In the genomic region with DNA sequence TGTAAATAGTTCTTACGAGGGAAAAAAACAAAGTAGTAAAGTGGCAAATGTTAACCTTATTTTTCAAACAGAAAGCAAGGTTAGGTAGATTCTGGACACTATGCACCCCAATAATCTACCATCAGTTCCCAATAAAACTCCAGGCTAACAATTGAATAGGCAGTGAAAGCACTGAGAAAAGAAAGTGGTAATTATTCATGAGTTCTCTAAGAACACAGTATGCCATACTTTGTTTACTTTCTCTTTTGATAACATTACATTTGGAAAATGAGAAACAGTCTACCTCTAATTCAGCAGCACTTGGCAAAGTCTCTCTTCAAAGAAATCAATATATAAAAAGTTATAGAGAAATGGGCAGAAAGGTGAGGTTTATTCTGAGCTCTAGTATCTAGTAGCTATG, we compare ENCODE assay signal across 1 cellular context.
TF ChIP-seq lines count a peak whose summit lies in the region.

No MANE protein-coding gene starts in this region.

TF ChIP-seq in GM12878, 131 proteins besides CTCF, POLR2A, EP300 and RAD21 (continued from another document):
- no peak for TF ChIP-seq USF1 (IDR thresholded peaks at IDR 0.05; ENCODE audit: borderline replicate concordance, extremely low read length, insufficient read depth, low read depth, low read length)
- TF ChIP-seq JUND (IDR thresholded peaks at IDR 0.05; ENCODE audit: low read depth, low read length) = no peak
- TF ChIP-seq POLR2AphosphoS5 (IDR thresholded peaks at IDR 0.05; ENCODE audit: low read length) = no peak
- TF ChIP-seq HDAC2 (IDR thresholded peaks at IDR 0.05) = no peak
- TF ChIP-seq SMAD1 (IDR thresholded peaks at IDR 0.05; ENCODE audit: low read depth, partially characterized antibody) = no peak
- no peak for TF ChIP-seq WRNIP1 (IDR thresholded peaks at IDR 0.05; ENCODE audit: borderline replicate concordance, low read depth, low read length)
- TF ChIP-seq, protein P1, sequence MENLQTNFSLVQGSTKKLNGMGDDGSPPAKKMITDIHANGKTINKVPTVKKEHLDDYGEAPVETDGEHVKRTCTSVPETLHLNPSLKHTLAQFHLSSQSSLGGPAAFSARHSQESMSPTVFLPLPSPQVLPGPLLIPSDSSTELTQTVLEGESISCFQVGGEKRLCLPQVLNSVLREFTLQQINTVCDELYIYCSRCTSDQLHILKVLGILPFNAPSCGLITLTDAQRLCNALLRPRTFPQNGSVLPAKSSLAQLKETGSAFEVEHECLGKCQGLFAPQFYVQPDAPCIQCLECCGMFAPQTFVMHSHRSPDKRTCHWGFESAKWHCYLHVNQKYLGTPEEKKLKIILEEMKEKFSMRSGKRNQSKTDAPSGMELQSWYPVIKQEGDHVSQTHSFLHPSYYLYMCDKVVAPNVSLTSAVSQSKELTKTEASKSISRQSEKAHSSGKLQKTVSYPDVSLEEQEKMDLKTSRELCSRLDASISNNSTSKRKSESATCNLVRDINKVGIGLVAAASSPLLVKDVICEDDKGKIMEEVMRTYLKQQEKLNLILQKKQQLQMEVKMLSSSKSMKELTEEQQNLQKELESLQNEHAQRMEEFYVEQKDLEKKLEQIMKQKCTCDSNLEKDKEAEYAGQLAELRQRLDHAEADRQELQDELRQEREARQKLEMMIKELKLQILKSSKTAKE (IDR thresholded peaks at IDR 0.05; ENCODE audit: low read depth, poor library complexity, severe bottlenecking) = no peak
- TF ChIP-seq, protein P2, sequence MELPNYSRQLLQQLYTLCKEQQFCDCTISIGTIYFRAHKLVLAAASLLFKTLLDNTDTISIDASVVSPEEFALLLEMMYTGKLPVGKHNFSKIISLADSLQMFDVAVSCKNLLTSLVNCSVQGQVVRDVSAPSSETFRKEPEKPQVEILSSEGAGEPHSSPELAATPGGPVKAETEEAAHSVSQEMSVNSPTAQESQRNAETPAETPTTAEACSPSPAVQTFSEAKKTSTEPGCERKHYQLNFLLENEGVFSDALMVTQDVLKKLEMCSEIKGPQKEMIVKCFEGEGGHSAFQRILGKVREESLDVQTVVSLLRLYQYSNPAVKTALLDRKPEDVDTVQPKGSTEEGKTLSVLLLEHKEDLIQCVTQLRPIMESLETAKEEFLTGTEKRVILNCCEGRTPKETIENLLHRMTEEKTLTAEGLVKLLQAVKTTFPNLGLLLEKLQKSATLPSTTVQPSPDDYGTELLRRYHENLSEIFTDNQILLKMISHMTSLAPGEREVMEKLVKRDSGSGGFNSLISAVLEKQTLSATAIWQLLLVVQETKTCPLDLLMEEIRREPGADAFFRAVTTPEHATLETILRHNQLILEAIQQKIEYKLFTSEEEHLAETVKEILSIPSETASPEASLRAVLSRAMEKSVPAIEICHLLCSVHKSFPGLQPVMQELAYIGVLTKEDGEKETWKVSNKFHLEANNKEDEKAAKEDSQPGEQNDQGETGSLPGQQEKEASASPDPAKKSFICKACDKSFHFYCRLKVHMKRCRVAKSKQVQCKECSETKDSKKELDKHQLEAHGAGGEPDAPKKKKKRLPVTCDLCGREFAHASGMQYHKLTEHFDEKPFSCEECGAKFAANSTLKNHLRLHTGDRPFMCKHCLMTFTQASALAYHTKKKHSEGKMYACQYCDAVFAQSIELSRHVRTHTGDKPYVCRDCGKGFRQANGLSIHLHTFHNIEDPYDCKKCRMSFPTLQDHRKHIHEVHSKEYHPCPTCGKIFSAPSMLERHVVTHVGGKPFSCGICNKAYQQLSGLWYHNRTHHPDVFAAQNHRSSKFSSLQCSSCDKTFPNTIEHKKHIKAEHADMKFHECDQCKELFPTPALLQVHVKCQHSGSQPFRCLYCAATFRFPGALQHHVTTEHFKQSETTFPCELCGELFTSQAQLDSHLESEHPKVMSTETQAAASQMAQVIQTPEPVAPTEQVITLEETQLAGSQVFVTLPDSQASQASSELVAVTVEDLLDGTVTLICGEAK (IDR thresholded peaks at IDR 0.05; ENCODE audit: borderline replicate concordance) = no peak
- TF ChIP-seq NFIC (IDR thresholded peaks at IDR 0.05; ENCODE audit: low read depth, low read length) = no peak
- TF ChIP-seq ZNF207 (IDR thresholded peaks at IDR 0.05; ENCODE audit: borderline replicate concordance) = no peak
- no peak for TF ChIP-seq SRF (IDR thresholded peaks at IDR 0.05; ENCODE audit: low read depth in 2 of 2, low read length in 2 of 2)
- TF ChIP-seq, protein P3, sequence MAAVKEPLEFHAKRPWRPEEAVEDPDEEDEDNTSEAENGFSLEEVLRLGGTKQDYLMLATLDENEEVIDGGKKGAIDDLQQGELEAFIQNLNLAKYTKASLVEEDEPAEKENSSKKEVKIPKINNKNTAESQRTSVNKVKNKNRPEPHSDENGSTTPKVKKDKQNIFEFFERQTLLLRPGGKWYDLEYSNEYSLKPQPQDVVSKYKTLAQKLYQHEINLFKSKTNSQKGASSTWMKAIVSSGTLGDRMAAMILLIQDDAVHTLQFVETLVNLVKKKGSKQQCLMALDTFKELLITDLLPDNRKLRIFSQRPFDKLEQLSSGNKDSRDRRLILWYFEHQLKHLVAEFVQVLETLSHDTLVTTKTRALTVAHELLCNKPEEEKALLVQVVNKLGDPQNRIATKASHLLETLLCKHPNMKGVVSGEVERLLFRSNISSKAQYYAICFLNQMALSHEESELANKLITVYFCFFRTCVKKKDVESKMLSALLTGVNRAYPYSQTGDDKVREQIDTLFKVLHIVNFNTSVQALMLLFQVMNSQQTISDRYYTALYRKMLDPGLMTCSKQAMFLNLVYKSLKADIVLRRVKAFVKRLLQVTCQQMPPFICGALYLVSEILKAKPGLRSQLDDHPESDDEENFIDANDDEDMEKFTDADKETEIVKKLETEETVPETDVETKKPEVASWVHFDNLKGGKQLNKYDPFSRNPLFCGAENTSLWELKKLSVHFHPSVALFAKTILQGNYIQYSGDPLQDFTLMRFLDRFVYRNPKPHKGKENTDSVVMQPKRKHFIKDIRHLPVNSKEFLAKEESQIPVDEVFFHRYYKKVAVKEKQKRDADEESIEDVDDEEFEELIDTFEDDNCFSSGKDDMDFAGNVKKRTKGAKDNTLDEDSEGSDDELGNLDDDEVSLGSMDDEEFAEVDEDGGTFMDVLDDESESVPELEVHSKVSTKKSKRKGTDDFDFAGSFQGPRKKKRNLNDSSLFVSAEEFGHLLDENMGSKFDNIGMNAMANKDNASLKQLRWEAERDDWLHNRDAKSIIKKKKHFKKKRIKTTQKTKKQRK (IDR thresholded peaks at IDR 0.05; ENCODE audit: low read depth, low read length) = no peak
- TF ChIP-seq RBBP5 (conservative IDR thresholded peaks at IDR 0.05) = no peak
- TF ChIP-seq NR2C1 (IDR thresholded peaks at IDR 0.05) = no peak
- TF ChIP-seq SP1 (IDR thresholded peaks at IDR 0.05; ENCODE audit: low read depth, low read length) = no peak
- no peak for TF ChIP-seq ETV6 (conservative IDR thresholded peaks at IDR 0.05 in 1 of 2, IDR thresholded peaks at IDR 0.05 in 1 of 2; ENCODE audit: borderline replicate concordance in 1 of 2, low read depth in 1 of 2)
- no peak for TF ChIP-seq MTA3 (IDR thresholded peaks at IDR 0.05; ENCODE audit: borderline replicate concordance, low read length)
TF ChIP-seq in GM12878: peak in this region for 0.
